In genomic region chr4:162461952-162462351, GRCh38 we compare ENCODE assay signal across 2 cellular contexts.
TF ChIP-seq lines count a peak whose summit lies in the region.

No MANE protein-coding gene starts in this region.

TF ChIP-seq in liver, 16 proteins besides CTCF, POLR2A, EP300 and RAD21 (continued from another document):
- TF ChIP-seq ATF3 (IDR thresholded peaks at IDR 0.05) (no peak), MAX (IDR thresholded peaks at IDR 0.05) (no peak), NR2F2 (IDR thresholded peaks at IDR 0.05) (no peak), HNF4G (IDR thresholded peaks at IDR 0.05) (no peak)

TF ChIP-seq in HepG2, 621 proteins besides CTCF, POLR2A, EP300 and RAD21 (continued from another document):
- no peak for TF ChIP-seq TERF1 (CRISPR knock-in tag; IDR thresholded peaks at IDR 0.05)
